Comparison of ENCODE assay signal across 1 cellular context in the genomic region with DNA sequence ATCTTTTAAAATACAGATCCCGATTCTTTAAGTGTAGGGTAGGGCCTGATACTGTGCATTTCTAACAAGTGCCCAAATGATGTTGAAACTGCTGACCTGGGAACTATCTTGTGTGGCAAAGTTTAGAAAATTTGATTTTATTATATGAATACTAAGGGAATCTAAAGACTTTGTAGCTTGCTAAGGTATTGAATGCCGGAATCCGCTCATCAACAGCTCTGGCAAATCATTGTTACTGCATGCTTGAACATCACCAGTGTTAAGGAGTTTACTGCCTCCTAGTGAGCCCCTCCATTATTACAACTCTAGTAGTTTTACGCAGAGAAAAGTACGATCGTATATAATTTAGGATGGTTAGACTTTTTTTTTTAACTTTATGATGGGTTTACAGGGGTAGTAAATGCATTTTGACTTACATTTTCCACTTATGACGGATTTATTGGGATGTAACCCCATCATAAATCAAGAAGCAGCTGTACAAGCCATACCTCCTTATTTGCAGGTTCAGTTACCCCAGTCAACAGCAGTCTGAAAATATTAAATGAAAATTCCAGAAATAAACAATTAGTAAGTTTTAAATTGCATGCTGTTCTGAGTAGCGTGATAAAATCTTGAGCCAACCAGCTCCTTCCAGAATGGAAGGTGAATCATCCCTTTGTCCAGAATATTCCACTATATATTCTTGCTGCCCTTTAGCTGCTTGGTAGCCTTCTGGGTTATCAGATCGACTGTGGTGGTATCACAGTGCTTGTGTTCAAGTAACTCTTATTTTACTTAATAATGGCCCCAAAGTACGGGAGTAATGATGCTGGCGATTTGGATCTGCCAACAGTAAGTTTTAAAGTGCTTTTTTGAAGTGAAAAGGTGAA.
TF ChIP-seq lines count a peak whose summit lies in the region.

No MANE protein-coding gene starts in this region.

TF ChIP-seq in HCT116, 20 proteins besides CTCF, POLR2A, EP300 and RAD21:
- TF ChIP-seq ZFX (IDR thresholded peaks at IDR 0.05) = peak; percentile 5; the same call in 1 of the 2 replicates
- peak; percentile 59 for TF ChIP-seq YY1 (IDR thresholded peaks at IDR 0.05; ENCODE audit: extremely low read depth, insufficient replicate concordance, low read depth, low read length)
- TF ChIP-seq, protein P1, sequence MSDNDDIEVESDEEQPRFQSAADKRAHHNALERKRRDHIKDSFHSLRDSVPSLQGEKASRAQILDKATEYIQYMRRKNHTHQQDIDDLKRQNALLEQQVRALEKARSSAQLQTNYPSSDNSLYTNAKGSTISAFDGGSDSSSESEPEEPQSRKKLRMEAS (IDR thresholded peaks at IDR 0.05) = no peak
- TF ChIP-seq, protein P2, sequence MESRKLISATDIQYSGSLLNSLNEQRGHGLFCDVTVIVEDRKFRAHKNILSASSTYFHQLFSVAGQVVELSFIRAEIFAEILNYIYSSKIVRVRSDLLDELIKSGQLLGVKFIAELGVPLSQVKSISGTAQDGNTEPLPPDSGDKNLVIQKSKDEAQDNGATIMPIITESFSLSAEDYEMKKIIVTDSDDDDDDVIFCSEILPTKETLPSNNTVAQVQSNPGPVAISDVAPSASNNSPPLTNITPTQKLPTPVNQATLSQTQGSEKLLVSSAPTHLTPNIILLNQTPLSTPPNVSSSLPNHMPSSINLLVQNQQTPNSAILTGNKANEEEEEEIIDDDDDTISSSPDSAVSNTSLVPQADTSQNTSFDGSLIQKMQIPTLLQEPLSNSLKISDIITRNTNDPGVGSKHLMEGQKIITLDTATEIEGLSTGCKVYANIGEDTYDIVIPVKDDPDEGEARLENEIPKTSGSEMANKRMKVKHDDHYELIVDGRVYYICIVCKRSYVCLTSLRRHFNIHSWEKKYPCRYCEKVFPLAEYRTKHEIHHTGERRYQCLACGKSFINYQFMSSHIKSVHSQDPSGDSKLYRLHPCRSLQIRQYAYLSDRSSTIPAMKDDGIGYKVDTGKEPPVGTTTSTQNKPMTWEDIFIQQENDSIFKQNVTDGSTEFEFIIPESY (IDR thresholded peaks at IDR 0.05; ENCODE audit: extremely low read depth, insufficient replicate concordance, low read length) = no peak
- peak; percentile 48; the same call in 1 of the 2 replicates for TF ChIP-seq CBX3 (IDR thresholded peaks at IDR 0.05; ENCODE audit: low read depth)
- TF ChIP-seq ELF1 (IDR thresholded peaks at IDR 0.05; ENCODE audit: borderline replicate concordance, low read depth) = no peak
- no peak for TF ChIP-seq ZNF274 (IDR thresholded peaks at IDR 0.05; ENCODE audit: low read depth, low read length)
